8 cellular contexts compared by ENCODE assay signal in genomic region chr2:43637030-43637803, GRCh38. TPM values are rescaled to one million over a fixed set of nuclear protein-coding genes. Genes with fewer than 3 reads are reported as not detected.
A peak's percentile ranks its signal among the peaks of the same experiment; 100 is the strongest.
DNase-seq lines count a peak whose midpoint lies in the region; ATAC-seq, FAIRE-seq and TF ChIP-seq lines count a peak whose summit lies in the region.

Gene PLEKHH2, plus strand, starts transcription at chr2:43637260. Its CDS starts 7,414 bp downstream, at chr2:43644674.

- H3K79me2 ChIP-seq in HepG2 (ENCODE audit: insufficient read depth, low read length): no peaks in the 10 kb centered on the region

- POLR2A ChIA-PET in AG04450 (lab: Yijun Ruan, JAX) (interaction anchor here (0.6 to 1.0 kb wide), 3 partner anchors 12 to 590 kb away, joined by 3 to 7 read pairs (median 3); no protein-coding TSS in a partner anchor), HepG2 (lab: Yijun Ruan, JAX) (interaction anchor here (0.7 to 3.1 kb wide), 6 partner anchors 14 to 845 kb away, joined by 3 to 14 read pairs (median 6); partner anchors contain the start of genes C1GALT1C1L, HAAO and THADA)

- H3K4me3 ChIP-seq in AG04450 (ENCODE audit: low read depth, low read length) (peak within 1 kb of the TSS; percentile 68), dorsolateral prefrontal cortex (peak within 1 kb of the TSS; percentile 50 to 92 (median 76)), HepG2 (replicated peaks in 1 of 3; ENCODE audit: insufficient read depth in 1 of 3, low read depth in 2 of 3, low read length in 3 of 3) (peak within 1 kb of the TSS; percentile 77 to 87 (median 86))

- TF ChIP-seq CTCF in AG04450 (IDR thresholded peaks at IDR 0.05; ENCODE audit: low read depth, low read length) (no peak), dorsolateral prefrontal cortex (IDR thresholded peaks at IDR 0.05 in 54 of 56, conservative IDR thresholded peaks at IDR 0.05 in 2 of 56; ENCODE audit: low read depth in 1 of 56, partially characterized antibody in 56 of 56) (peak in 4 of 56 donors; percentile 15 to 21 (median 16)), HepG2 (CRISPR knock-in tag; IDR thresholded peaks at IDR 0.05) (peak; percentile 18; the same call in 1 of the 2 replicates)

- H4K20me1 ChIP-seq in HepG2 (ENCODE audit: insufficient read depth, low read length): no peaks in the 10 kb centered on the region

- H3K27ac ChIP-seq in AG04450 (ENCODE audit: low read depth, low read length) (no peak within 1 kb of the TSS), dorsolateral prefrontal cortex (peak within 1 kb of the TSS in 17 of 59 donors; percentile 3 to 80 (median 46)), HepG2 (ENCODE audit: extremely low read length, insufficient read depth, low read length) (no peak within 1 kb of the TSS)

- intact Hi-C loops in dorsolateral prefrontal cortex (cut with DNase I): no loop called here
- intact Hi-C loops in HepG2 (cut with micrococcal nuclease; ENCODE audit: unreplicated experiment): loop anchor here (10.0 kb wide), 1 partner anchor 138 kb away; the partner anchor contains the start of gene DYNC2LI1

- peak; percentile 51 for DNase-seq in AG04450 (ENCODE audit: low read depth, low spot score)
- DNase-seq in NCI-H510A (lab: John Stamatoyannopoulos, UW): peak; percentile 53
- DNase-seq in activated CD4-positive, alpha-beta T cell treated with anti-CD3 and anti-CD28 coated beads, Interleukin-2, amount 50 U/mL, for 4 hours: peak; percentile 84 to 85
- DNase-seq in dorsolateral prefrontal cortex: peak; percentile 50 to 92 (median 82)
- peak; percentile 77 for DNase-seq in HepG2 (ENCODE audit: low spot score)
- DNase-seq in stimulated activated CD4-positive, alpha-beta T cell treated with anti-CD3 and anti-CD28 coated beads, Interleukin-2, amount 100 ng/mL, for 24 hours: peak; percentile 90 to 95

- TF ChIP-seq POLR2A in HepG2 (IDR thresholded peaks at IDR 0.05; ENCODE audit: insufficient read depth in 1 of 2, low read depth in 2 of 2, low read length in 2 of 2): no peak

- H2AFZ ChIP-seq in HepG2 (ENCODE audit: low read length): peak within 1 kb of the TSS; percentile 73

- WGBS in HepG2 (ENCODE audit: low lambda C conversion rate): 2% methylated on average over 54 of the region's 75 CpGs

- BruUV-seq in HepG2 (replicated peaks; lab: Mats Ljungman, UMichigan): no TSS peak

- no peak for TF ChIP-seq EP300 in HepG2 (IDR thresholded peaks at IDR 0.05; ENCODE audit: low read depth in 2 of 2, low read length in 2 of 2)
- no peak for TF ChIP-seq EP300 in HepG2 (CRISPR knock-in tag; IDR thresholded peaks at IDR 0.05; ENCODE audit: borderline replicate concordance)

- TF ChIP-seq RAD21 in HepG2 (CRISPR knock-in tag; IDR thresholded peaks at IDR 0.05): no peak

- peak; percentile 34 for FAIRE-seq in HepG2 (lab: Jason Lieb, UNC)

- CTCF ChIA-PET in AG04450 (lab: Charles Lee): interaction anchor here (1.4 kb wide), 1 partner anchor 26 kb away, joined by 3 read pairs; no protein-coding TSS in a partner anchor
- CTCF ChIA-PET in HepG2 (lab: Yijun Ruan, JAX; ENCODE audit: low intra/inter-chr PET ratio, low total read pairs): no interaction called here

- H3K9ac ChIP-seq in HepG2 (ENCODE audit: insufficient read depth, low read depth, low read length): peak within 1 kb of the TSS; percentile 60

- peak within 1 kb of the TSS; percentile 85 for H3K4me2 ChIP-seq in HepG2 (ENCODE audit: low read depth, low read length)

- H3K27me3 ChIP-seq in AG04450 (ENCODE audit: control insufficient read depth, insufficient read depth, low read length) (no peaks in the 10 kb centered on the region), dorsolateral prefrontal cortex (peaks cover 0 to 34% (median 8%) of the 10 kb centered on the region in 45 donors), HepG2 (ENCODE audit: control insufficient read depth in 1 of 2, insufficient read depth in 2 of 2, low read length in 2 of 2) (peaks cover 0 to 28% of the 10 kb centered on the region in 2 experiments; a peak in 3 of 5 replicates)

- no peaks in the 10 kb centered on the region for H3K9me3 ChIP-seq in AG04450 (ENCODE audit: control insufficient read depth, insufficient read depth, low read length)
- no peaks in the 10 kb centered on the region for H3K9me3 ChIP-seq in HepG2 (ENCODE audit: low read length)

- H3K36me3 ChIP-seq in HepG2 (replicated peaks in 1 of 2; ENCODE audit: control insufficient read depth in 1 of 2, insufficient read depth in 2 of 2, low read length in 2 of 2): no peaks in the 10 kb centered on the region

- peaks cover 51% of the 10 kb centered on the region for H3K4me1 ChIP-seq in HepG2 (ENCODE audit: insufficient read depth, low read length)

- in situ Hi-C loops in HepG2 (cut with HindIII; ENCODE audit: extremely low pct_ligation_motif_present, low pct_unique_long_range_greater_than_20kb): no loop called here

- ATAC-seq in GM19025 (IDR thresholded peaks at IDR 0.05; ENCODE audit: low read depth, unreplicated experiment): peak; percentile 99
- ATAC-seq in HG03280 (IDR thresholded peaks at IDR 0.05; ENCODE audit: unreplicated experiment): peak; percentile 100
- ATAC-seq in HepG2: peak; percentile 98

TF ChIP-seq in HepG2, 621 proteins besides CTCF, POLR2A, EP300 and RAD21 (continues in another document):
- TF ChIP-seq RAD51 (IDR thresholded peaks at IDR 0.05; ENCODE audit: borderline replicate concordance) (no peak), MATR3 (CRISPR knock-in tag; IDR thresholded peaks at IDR 0.05) (no peak), DMAP1 (CRISPR knock-in tag; IDR thresholded peaks at IDR 0.05) (no peak), ELF1 (CRISPR knock-in tag; IDR thresholded peaks at IDR 0.05) (no peak)
- TF ChIP-seq, protein P1, sequence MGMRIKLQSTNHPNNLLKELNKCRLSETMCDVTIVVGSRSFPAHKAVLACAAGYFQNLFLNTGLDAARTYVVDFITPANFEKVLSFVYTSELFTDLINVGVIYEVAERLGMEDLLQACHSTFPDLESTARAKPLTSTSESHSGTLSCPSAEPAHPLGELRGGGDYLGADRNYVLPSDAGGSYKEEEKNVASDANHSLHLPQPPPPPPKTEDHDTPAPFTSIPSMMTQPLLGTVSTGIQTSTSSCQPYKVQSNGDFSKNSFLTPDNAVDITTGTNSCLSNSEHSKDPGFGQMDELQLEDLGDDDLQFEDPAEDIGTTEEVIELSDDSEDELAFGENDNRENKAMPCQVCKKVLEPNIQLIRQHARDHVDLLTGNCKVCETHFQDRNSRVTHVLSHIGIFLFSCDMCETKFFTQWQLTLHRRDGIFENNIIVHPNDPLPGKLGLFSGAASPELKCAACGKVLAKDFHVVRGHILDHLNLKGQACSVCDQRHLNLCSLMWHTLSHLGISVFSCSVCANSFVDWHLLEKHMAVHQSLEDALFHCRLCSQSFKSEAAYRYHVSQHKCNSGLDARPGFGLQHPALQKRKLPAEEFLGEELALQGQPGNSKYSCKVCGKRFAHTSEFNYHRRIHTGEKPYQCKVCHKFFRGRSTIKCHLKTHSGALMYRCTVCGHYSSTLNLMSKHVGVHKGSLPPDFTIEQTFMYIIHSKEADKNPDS (CRISPR knock-in tag; IDR thresholded peaks at IDR 0.05): no peak

RNA-seq across cellular contexts. Expression of gene PLEKHH2, which starts in this region (rescaled TPM):
- 4.5 and 6.0 TPM in 2 replicates for polyA plus RNA-seq in AG04450 (2011; rRNA removed)
- polyA minus RNA-seq in AG04450 (2011; rRNA and poly(A)+ RNA removed): 2.8 and 3.8 TPM in 2 replicates
- total RNA-seq in dorsolateral prefrontal cortex: 10 to 100 TPM in 86 of 120 experiments, 1 to 10 TPM in 34; 5.2 to 23.0 (median 11.4) TPM
- total RNA-seq in HepG2 (2016; rRNA removed; fragmentation: Illumina TruSeq; extraction: Trizol): 0.52 and 1.1 TPM in 2 replicates
- 1.1 and 1.6 TPM in 2 replicates for total RNA-seq in HepG2 (2016; cell fraction: cytosol; rRNA removed; fragmentation: Illumina TruSeq; extraction: Trizol; ENCODE audit: low read depth)
- total RNA-seq in HepG2 (2016; cell fraction: insoluble cytoplasmic fraction; rRNA removed; fragmentation: Illumina TruSeq; extraction: Trizol): 0.42 and 0.63 TPM in 2 replicates
- total RNA-seq in HepG2 (2016; cell fraction: membrane; rRNA removed; fragmentation: Illumina TruSeq; extraction: Trizol): 1.5 and 1.6 TPM in 2 replicates
- total RNA-seq in HepG2 (2016; cell fraction: nucleus; rRNA removed; fragmentation: Illumina TruSeq; extraction: Trizol): 0.99 and 1.6 TPM in 2 replicates
- polyA plus RNA-seq in HepG2 (2011; rRNA removed): 3.0 and 3.1 TPM in 2 replicates
- 0.50 and 0.90 TPM in 2 replicates for polyA plus RNA-seq in HepG2 (2011; cell fraction: cytosol; rRNA removed)
- polyA plus RNA-seq in HepG2 (2011; cell fraction: nucleus; rRNA removed): 6.5 and 7.2 TPM in 2 replicates
- 2.0 and 3.5 TPM in 2 replicates for polyA plus RNA-seq in HepG2 (2012)
- polyA plus RNA-seq in HepG2 (2016; cell fraction: cytosol; fragmentation: Illumina TruSeq; extraction: Trizol; ENCODE audit: low read depth): 0.02 and 0.06 TPM in 2 replicates
- 0.32 and 0.35 TPM in 2 replicates for polyA plus RNA-seq in HepG2 (2016; cell fraction: insoluble cytoplasmic fraction; fragmentation: Illumina TruSeq; extraction: Trizol; ENCODE audit: low read depth)
- polyA plus RNA-seq in HepG2 (2016; cell fraction: membrane; fragmentation: Illumina TruSeq; extraction: Trizol; ENCODE audit: low read depth): 0.06 and 0.13 TPM in 2 replicates
- polyA plus RNA-seq in HepG2 (2016; cell fraction: nucleus; fragmentation: Illumina TruSeq; extraction: Trizol; ENCODE audit: insufficient read depth, low read depth): 2.2 and 3.7 TPM in 2 replicates
- 0.12 and 0.46 TPM in 2 replicates for polyA minus RNA-seq in HepG2 (2011; rRNA and poly(A)+ RNA removed; ENCODE audit: low replicate concordance)
- polyA minus RNA-seq in HepG2 (2011; cell fraction: cytosol; rRNA and poly(A)+ RNA removed): 0.88 and 1.4 TPM in 2 replicates
- polyA minus RNA-seq in HepG2 (2011; cell fraction: nucleus; rRNA and poly(A)+ RNA removed): 5.5 and 11.3 TPM in 2 replicates
